In genomic region chr1:230621290-230622022, GRCh38 we compare ENCODE assay signal across 16 cellular contexts.
"Had no signal": no experiment of that assay in that cellular context is flagged by ENCODE, and none has a peak within 500 bp of the region (broad histone marks: within the 10 kb centered on the region; RNA-seq: fewer than 3 reads in every experiment).

No MANE protein-coding gene starts in this region.

- H3K4me3 ChIP-seq: esophagus squamous epithelium, ovary, tibial nerve had no signal

- H3K4me1 Mint-ChIP-seq: activated naive CD8-positive, alpha-beta T cell treated with anti-CD3 and anti-CD28 coated beads, Interleukin-2, amount 10 ng/mL, durations not matched to agents 7 days and 5 days; neural crest cell had no signal

- H3K9me3 Mint-ChIP-seq: activated naive CD8-positive, alpha-beta T cell treated with anti-CD3 and anti-CD28 coated beads, Interleukin-2, amount 10 ng/mL, durations not matched to agents 7 days and 5 days; T-helper 2 cell treated with Interferon-gamma antibody and Interleukin-4, amounts not matched to agents 5 μg/mL and 100 μg/mL, for 36 hours had no signal

- DNase-seq: activated CD4-positive, alpha-beta T cell treated with anti-CD3 and anti-CD28 coated beads, Interleukin-2, amount 50 U/mL, for 1 hour; activated CD8-positive, alpha-beta memory T cell treated with anti-CD3 and anti-CD28 coated beads for 24 hours; activated naive CD4-positive, alpha-beta T cell; activated naive CD8-positive, alpha-beta T cell treated with anti-CD3 and anti-CD28 coated beads, Interleukin-2, amount 10 ng/mL, durations not matched to agents 7 days and 5 days; cortex of kidney; effector CD4-positive, alpha-beta T cell; esophagus squamous epithelium; kidney glomerular epithelial cell; mesendoderm; ovary; stimulated activated CD4-positive, alpha-beta T cell treated with anti-CD3 and anti-CD28 coated beads, Interleukin-2, amount 100 ng/mL, for 48 hours; stimulated activated naive CD4-positive, alpha-beta T cell treated with Interleukin-2 at 50 U/mL for 16 hours; substantia nigra had no signal

- H3K27ac ChIP-seq: esophagus squamous epithelium, ovary, tibial nerve had no signal

- H3K27me3 ChIP-seq: ovary, tibial nerve had no signal

- H3K36me3 Mint-ChIP-seq: activated naive CD8-positive, alpha-beta T cell treated with anti-CD3 and anti-CD28 coated beads, Interleukin-2, amount 10 ng/mL, durations not matched to agents 7 days and 5 days had no signal

- H3K36me3 ChIP-seq: esophagus squamous epithelium, ovary, tibial nerve had no signal

- H3K27ac Mint-ChIP-seq: activated naive CD8-positive, alpha-beta T cell treated with anti-CD3 and anti-CD28 coated beads, Interleukin-2, amount 10 ng/mL, durations not matched to agents 7 days and 5 days; T-helper 2 cell treated with Interferon-gamma antibody and Interleukin-4, amounts not matched to agents 5 μg/mL and 100 μg/mL, for 36 hours had no signal

- H3K4me3 Mint-ChIP-seq: activated naive CD8-positive, alpha-beta T cell treated with anti-CD3 and anti-CD28 coated beads, Interleukin-2, amount 10 ng/mL, durations not matched to agents 7 days and 5 days; neural crest cell; T-helper 2 cell treated with Interferon-gamma antibody and Interleukin-4, amounts not matched to agents 5 μg/mL and 100 μg/mL, for 36 hours had no signal

- H3K4me1 ChIP-seq: esophagus squamous epithelium, tibial nerve had no signal

- H3K9me3 ChIP-seq: esophagus squamous epithelium, ovary, tibial nerve had no signal
